Comparison of ENCODE assay signal across 8 cellular contexts in the genomic region with DNA sequence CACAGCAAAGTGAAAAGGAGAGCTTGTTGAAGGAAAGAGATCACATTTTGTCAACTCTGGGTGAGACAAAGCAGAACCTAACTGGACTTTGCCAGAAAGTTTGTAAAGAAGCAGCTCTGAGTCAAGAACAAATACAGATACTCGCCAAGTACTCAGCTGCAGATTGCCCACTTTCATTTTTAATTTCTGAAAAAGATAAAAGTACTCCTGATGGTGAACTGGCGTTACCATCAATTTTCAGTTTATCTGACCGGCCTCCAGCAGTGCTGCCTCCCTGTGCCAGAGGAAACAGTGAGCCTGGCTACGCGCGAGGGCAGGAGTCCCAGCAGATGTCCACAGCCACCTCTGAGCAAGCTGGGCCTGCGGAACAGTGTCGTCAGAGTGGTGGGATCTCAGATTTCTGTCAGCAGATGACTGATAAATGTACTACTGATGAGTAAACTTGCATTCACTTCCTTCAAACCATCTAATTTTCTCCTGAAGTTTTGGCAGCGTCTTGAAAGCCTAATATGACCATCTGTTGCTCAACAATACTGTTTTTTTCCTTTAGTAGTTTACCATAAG. TPM values are rescaled to one million over a fixed set of nuclear protein-coding genes. Genes with fewer than 3 reads are reported as not detected.
DNase-seq lines count a peak whose midpoint lies in the region; ATAC-seq and TF ChIP-seq lines count a peak whose summit lies in the region.

No MANE protein-coding gene starts in this region.

- peak overlapping the region; percentile 28 for H3K4me3 ChIP-seq in left ventricle myocardium inferior

- intact Hi-C loops in left ventricle myocardium inferior (cut with micrococcal nuclease) = no loop called here

- in situ Hi-C loops in GM13977 (cut with MboI; ENCODE audit: low pct_unique_long_range_greater_than_20kb, low sequenced_read_pairs, unreplicated experiment) = no loop called here

- H3K27me3 ChIP-seq in left ventricle myocardium inferior (ENCODE audit: low read depth) = no peaks in the 10 kb centered on the region

- H3K27ac ChIP-seq in left ventricle myocardium inferior (replicated peaks) = peak overlapping the region; percentile 43

- peak; percentile 74 for ATAC-seq in HG03175 (IDR thresholded peaks at IDR 0.05; ENCODE audit: unreplicated experiment)

- peak; percentile 16 for TF ChIP-seq CTCF in GM13977 (IDR thresholded peaks at IDR 0.05; ENCODE audit: extremely low read depth, insufficient read depth, missing control alignments)
- no peak for TF ChIP-seq CTCF in left ventricle myocardium inferior (IDR thresholded peaks at IDR 0.05; ENCODE audit: borderline replicate concordance)

- no peaks in the 10 kb centered on the region for H3K9me3 ChIP-seq in left ventricle myocardium inferior (replicated peaks)

- DNase-seq in GM13977 (ENCODE audit: low spot score) (peak; percentile 38), left ventricle myocardium inferior (peak; percentile 68), NCI-H748 treated with DMSO at 0.1 percent for 48 hours (lab: John Stamatoyannopoulos, UW) (no peak), NCI-H1417 treated with DMSO at 0.1 percent for 48 hours (lab: John Stamatoyannopoulos, UW) (no peak), superior temporal gyrus (ENCODE audit: extremely low spot score) (no peak)
- peak; percentile 81 to 82 for DNase-seq in activated T-cell treated with anti-CD3 and anti-CD28 coated beads, Interleukin-2, amount 50 U/mL, for 48 hours
- DNase-seq in stimulated activated CD4-positive, alpha-beta T cell treated with anti-CD3 and anti-CD28 coated beads, Interleukin-4, amount 100 ng/mL, for 48 hours (ENCODE audit: low read depth in 2 of 2) = peak; percentile 52 to 63

- peaks cover 54% of the 10 kb centered on the region for H3K4me1 ChIP-seq in left ventricle myocardium inferior

- H3K36me3 ChIP-seq in left ventricle myocardium inferior = peaks cover 6% of the 10 kb centered on the region

RNA-seq across cellular contexts. Expression of a gene that starts 43.8 kb away (rescaled TPM):
- total RNA-seq in left ventricle myocardium inferior = 38.3 TPM

Comparison
In these comparisons a context has a peak if more than half of its experiments do, and no peak if none do; other contexts are left out.
1. DNase-seq: peak in GM13977 (single experiment), activated T-cell treated with anti-CD3 and anti-CD28 coated beads, Interleukin-2, amount 50 U/mL, for 48 hours (2 of 2), left ventricle myocardium inferior (single experiment) and stimulated activated CD4-positive, alpha-beta T cell treated with anti-CD3 and anti-CD28 coated beads, Interleukin-4, amount 100 ng/mL, for 48 hours (2 of 2); none in NCI-H748 treated with DMSO at 0.1 percent for 48 hours (single experiment), NCI-H1417 treated with DMSO at 0.1 percent for 48 hours (single experiment) and superior temporal gyrus (single experiment).